In the genomic region with DNA sequence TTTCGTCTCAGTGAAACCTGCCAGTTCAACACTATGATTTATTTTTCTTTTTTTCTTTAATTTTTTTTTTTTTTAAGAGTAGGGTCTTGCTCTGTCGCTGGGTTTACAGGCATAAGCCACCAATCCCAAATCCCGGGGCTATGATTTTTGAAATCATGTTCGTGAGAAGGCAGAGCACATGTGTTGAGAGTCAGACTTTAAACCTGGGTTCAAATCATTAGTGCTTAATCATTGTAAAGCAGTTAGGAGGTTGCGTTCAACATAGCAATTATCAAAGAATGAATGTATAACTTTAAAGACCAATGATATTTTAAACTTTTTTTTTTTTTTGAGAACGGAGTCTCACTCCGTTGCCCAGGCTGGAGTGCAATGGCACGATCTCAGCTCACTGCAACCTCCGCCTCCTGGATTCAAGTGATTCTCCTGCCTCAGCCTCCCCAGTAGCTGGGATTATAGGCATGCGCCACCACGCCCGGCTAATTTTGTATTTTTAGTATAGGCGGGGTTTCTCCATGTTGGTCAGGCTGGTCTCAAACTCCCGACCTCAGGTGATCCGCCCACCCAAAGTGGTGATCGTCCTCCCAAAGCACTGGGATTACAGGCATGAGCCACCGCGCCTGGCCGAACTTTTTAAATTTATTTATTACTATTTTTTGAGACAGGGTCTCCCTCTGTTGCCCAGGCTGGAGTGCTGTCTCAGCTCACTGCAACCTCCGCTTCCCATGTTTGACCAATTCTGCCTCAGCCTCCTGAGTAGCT, we compare ENCODE assay signal across 8 cellular contexts. TPM values are rescaled to one million over a fixed set of nuclear protein-coding genes. Genes with fewer than 3 reads are reported as not detected.
DNase-seq lines count a peak whose midpoint lies in the region; ATAC-seq and TF ChIP-seq lines count a peak whose summit lies in the region.
"Not testable (repeated sequence)": the region's sequence is repeated elsewhere in the genome, so short reads cannot be mapped to it uniquely, and the experiment has no call there.

No MANE protein-coding gene starts in this region.

- peaks cover 41% of the 10 kb centered on the region for H3K79me2 ChIP-seq in neural cell (replicated peaks; ENCODE audit: insufficient read depth, low read length)

- H2AFZ ChIP-seq in neural cell (ENCODE audit: low read depth, low read length): not testable (repeated sequence)

- H3K9ac ChIP-seq in iPS-20b (ENCODE audit: low read depth, low read length) (peak overlapping the region; percentile 99; the same call in 1 of the 2 replicates), neural cell (ENCODE audit: low read length) (peak overlapping the region; percentile 96)

- H3K4me1 Mint-ChIP-seq in activated naive CD4-positive, alpha-beta T cell treated with anti-CD3 and anti-CD28 coated beads, Interleukin-2, amount 50 U/mL, for 24 hours: peaks cover 15% of the 10 kb centered on the region
- H3K4me1 Mint-ChIP-seq in effector memory CD8-positive, alpha-beta T cell (ENCODE audit: low read depth in 2 of 2): peaks cover 22 to 25% of the 10 kb centered on the region in 2 donors
- peaks cover 43% of the 10 kb centered on the region for H3K4me1 Mint-ChIP-seq in stimulated activated naive CD8-positive, alpha-beta T cell treated with anti-CD3 and anti-CD28 coated beads, Interleukin-15, amount 100 ng/mL, for 72 hours

- DNase-seq in AG10803 (ENCODE audit: low read depth); HFF-Myc (ENCODE audit: extremely low read depth, low read depth); SJCRH30; effector memory CD8-positive, alpha-beta T cell; stimulated activated naive CD8-positive, alpha-beta T cell treated with anti-CD3 and anti-CD28 coated beads, Interleukin-15, amount 100 ng/mL, for 72 hours: not testable (repeated sequence)

- not testable (repeated sequence) for ATAC-seq in effector memory CD8-positive, alpha-beta T cell (replicated peaks); stimulated activated naive CD8-positive, alpha-beta T cell treated with anti-CD3 and anti-CD28 coated beads, Interleukin-15, amount 100 ng/mL, for 72 hours

- H3F3A ChIP-seq in neural cell (ENCODE audit: insufficient read depth, low read length, poor library complexity, severe bottlenecking): not testable (repeated sequence)

- H3K27me3 ChIP-seq in SJCRH30; iPS-20b (ENCODE audit: insufficient read depth, low read length); neural cell (ENCODE audit: insufficient read depth, low read depth, low read length): not testable (repeated sequence)

- not testable (repeated sequence) for H3K27me3 Mint-ChIP-seq in activated naive CD4-positive, alpha-beta T cell treated with anti-CD3 and anti-CD28 coated beads, Interleukin-2, amount 50 U/mL, for 24 hours; effector memory CD8-positive, alpha-beta T cell; stimulated activated naive CD8-positive, alpha-beta T cell treated with anti-CD3 and anti-CD28 coated beads, Interleukin-15, amount 100 ng/mL, for 72 hours

- not testable (repeated sequence) for TF ChIP-seq EP300 in neural cell (conservative IDR thresholded peaks at IDR 0.05; ENCODE audit: poor library complexity, severe bottlenecking)

- not testable (repeated sequence) for TF ChIP-seq CTCF in AG10803 (conservative IDR thresholded peaks at IDR 0.05; ENCODE audit: low read length); HFF-Myc (IDR thresholded peaks at IDR 0.05; ENCODE audit: low read depth, low read length, missing control alignments); neural cell (IDR thresholded peaks at IDR 0.05; ENCODE audit: poor library complexity, severe bottlenecking)

- H3K4me3 ChIP-seq in AG10803 (ENCODE audit: low read length) (peak overlapping the region; percentile 97), HFF-Myc (replicated peaks; ENCODE audit: low read depth, low read length) (peak overlapping the region; percentile 97), SJCRH30 (peak overlapping the region; percentile 96), iPS-20b (ENCODE audit: low read length) (peak overlapping the region; percentile 81), neural cell (ENCODE audit: low read length) (peak overlapping the region; percentile 99)

- TF ChIP-seq RAD21 in neural cell (conservative IDR thresholded peaks at IDR 0.05): not testable (repeated sequence)

- peaks cover 21% of the 10 kb centered on the region for H3K36me3 ChIP-seq in SJCRH30
- not testable (repeated sequence) for H3K36me3 ChIP-seq in iPS-20b (ENCODE audit: insufficient read depth, low read depth, low read length); neural cell (ENCODE audit: insufficient read depth, low read length)

- H3K4me3 Mint-ChIP-seq in activated naive CD4-positive, alpha-beta T cell treated with anti-CD3 and anti-CD28 coated beads, Interleukin-2, amount 50 U/mL, for 24 hours: peak overlapping the region; percentile 88
- peak overlapping the region; percentile 90 to 95 for H3K4me3 Mint-ChIP-seq in effector memory CD8-positive, alpha-beta T cell
- peak overlapping the region; percentile 96 for H3K4me3 Mint-ChIP-seq in stimulated activated naive CD8-positive, alpha-beta T cell treated with anti-CD3 and anti-CD28 coated beads, Interleukin-15, amount 100 ng/mL, for 72 hours

- H3K9me3 ChIP-seq in SJCRH30 (replicated peaks); iPS-20b (ENCODE audit: insufficient read depth, low read depth, low read length); neural cell (ENCODE audit: low read length): not testable (repeated sequence)

- peak overlapping the region; percentile 77 for H3K4me2 ChIP-seq in neural cell (ENCODE audit: low read length)

- H3K4me1 ChIP-seq in SJCRH30; iPS-20b (ENCODE audit: insufficient read depth, low read length): not testable (repeated sequence)

- not testable (repeated sequence) for H3K9me2 ChIP-seq in neural cell (ENCODE audit: insufficient read depth, low read length)

- not testable (repeated sequence) for H3K9me3 Mint-ChIP-seq in activated naive CD4-positive, alpha-beta T cell treated with anti-CD3 and anti-CD28 coated beads, Interleukin-2, amount 50 U/mL, for 24 hours; effector memory CD8-positive, alpha-beta T cell; stimulated activated naive CD8-positive, alpha-beta T cell treated with anti-CD3 and anti-CD28 coated beads, Interleukin-15, amount 100 ng/mL, for 72 hours

- peaks cover 25% of the 10 kb centered on the region for H3K36me3 Mint-ChIP-seq in activated naive CD4-positive, alpha-beta T cell treated with anti-CD3 and anti-CD28 coated beads, Interleukin-2, amount 50 U/mL, for 24 hours
- peaks cover 49% of the 10 kb centered on the region for H3K36me3 Mint-ChIP-seq in effector memory CD8-positive, alpha-beta T cell (ENCODE audit: insufficient read depth)

- not testable (repeated sequence) for H4K20me1 ChIP-seq in neural cell (ENCODE audit: insufficient read depth)

- H3K27ac ChIP-seq in SJCRH30: peak overlapping the region; percentile 98; the same call in 1 of the 2 replicates
- not testable (repeated sequence) for H3K27ac ChIP-seq in iPS-20b (ENCODE audit: low read length)
- peak overlapping the region; percentile 91 for H3K27ac ChIP-seq in neural cell (ENCODE audit: low read length)

- not testable (repeated sequence) for H3K27ac Mint-ChIP-seq in activated naive CD4-positive, alpha-beta T cell treated with anti-CD3 and anti-CD28 coated beads, Interleukin-2, amount 50 U/mL, for 24 hours
- H3K27ac Mint-ChIP-seq in effector memory CD8-positive, alpha-beta T cell: peak overlapping the region; percentile 97
- peak overlapping the region; percentile 100 for H3K27ac Mint-ChIP-seq in stimulated activated naive CD8-positive, alpha-beta T cell treated with anti-CD3 and anti-CD28 coated beads, Interleukin-15, amount 100 ng/mL, for 72 hours

RNA-seq across cellular contexts. Expression of a gene that starts 1.3 kb away (rescaled TPM):
- 449 and 480 TPM in 2 replicates for total RNA-seq in SJCRH30 (2014; rRNA removed; shearing (Covaris generic))
- polyA plus RNA-seq in neural cell: 278 and 329 TPM in 2 replicates
- polyA minus RNA-seq in neural cell: 172 and 186 TPM in 2 replicates

RNA-seq across cellular contexts. Expression of a gene that starts 24.1 kb away (rescaled TPM):
- 45.4 and 48.8 TPM in 2 replicates for total RNA-seq in SJCRH30 (2014; rRNA removed; shearing (Covaris generic))
- 23.3 and 24.9 TPM in 2 replicates for polyA plus RNA-seq in neural cell
- 17.0 and 17.5 TPM in 2 replicates for polyA minus RNA-seq in neural cell
